Comparison of ENCODE assay signal across 10 cellular contexts in genomic region chr2:10493636-10494281, GRCh38. TPM values are rescaled to one million over a fixed set of nuclear protein-coding genes. Genes with fewer than 3 reads are reported as not detected.
DNase-seq lines count a peak whose midpoint lies in the region; ATAC-seq, FAIRE-seq and TF ChIP-seq lines count a peak whose summit lies in the region.
"Had no signal": no experiment of that assay in that cellular context is flagged by ENCODE, and none has a peak within 500 bp of the region (broad histone marks: within the 10 kb centered on the region; RNA-seq: fewer than 3 reads in every experiment).

No MANE protein-coding gene starts in this region.

- TF ChIP-seq EP300 in HepG2 (IDR thresholded peaks at IDR 0.05; ENCODE audit: low read depth in 2 of 2, low read length in 2 of 2): peak in 1 of 2 experiments; percentile 48; a peak in 1 of 4 replicates
- TF ChIP-seq EP300 in HepG2 (CRISPR knock-in tag; IDR thresholded peaks at IDR 0.05; ENCODE audit: borderline replicate concordance): no peak

- no peaks in the 10 kb centered on the region for H3K36me3 ChIP-seq in PC-3 (ENCODE audit: low read depth, low read length)
- no peaks in the 10 kb centered on the region for H3K36me3 ChIP-seq in HepG2 (replicated peaks in 1 of 2; ENCODE audit: control insufficient read depth in 1 of 2, insufficient read depth in 2 of 2, low read length in 2 of 2)
- no peaks in the 10 kb centered on the region for H3K36me3 ChIP-seq in Karpas-422 (ENCODE audit: insufficient read depth, low read length)
- H3K36me3 ChIP-seq: thoracic aorta had no signal

- POLR2A ChIA-PET in PC-3 (lab: Charles Lee; ENCODE audit: unreplicated experiment): interaction anchor here (0.5 to 1.7 kb wide), 4 partner anchors 44 to 104 kb away, joined by 5 to 10 read pairs (median 5); partner anchors contain the start of gene ODC1
- POLR2A ChIA-PET in HepG2 (lab: Yijun Ruan, JAX): interaction anchor here (1.3 kb wide), 1 partner anchor 44 kb away, joined by 4 read pairs; no protein-coding TSS in a partner anchor

- H3K9me3 ChIP-seq in PC-3 (ENCODE audit: low read length): no peaks in the 10 kb centered on the region
- H3K9me3 ChIP-seq in HepG2 (ENCODE audit: low read length): 0 out of 2 replicates have a peak, but pooled peaks cover 4% of the 10 kb centered on the region
- no peaks in the 10 kb centered on the region for H3K9me3 ChIP-seq in Karpas-422 (ENCODE audit: low read length)
- H3K9me3 ChIP-seq: thoracic aorta had no signal

- no peaks in the 10 kb centered on the region for H3K9me3 Mint-ChIP-seq in activated T-helper 17 cell treated with anti-CD3 and anti-CD28 coated beads, Interleukin-2, amount 50 U/mL, for 72 hours

- no peaks in the 10 kb centered on the region for H3K9me2 ChIP-seq in PC-3 (replicated peaks; ENCODE audit: low read length)
- no peaks in the 10 kb centered on the region for H3K9me2 ChIP-seq in Karpas-422 (replicated peaks; ENCODE audit: insufficient read depth, low read length)

- H3K36me3 Mint-ChIP-seq in activated T-helper 17 cell treated with anti-CD3 and anti-CD28 coated beads, Interleukin-2, amount 50 U/mL, for 72 hours (ENCODE audit: low read depth): no peaks in the 10 kb centered on the region

- H2AFZ ChIP-seq in PC-3 (ENCODE audit: low read length) (no peak overlapping the region), HepG2 (ENCODE audit: low read length) (no peak overlapping the region), Karpas-422 (ENCODE audit: low read length) (no peak overlapping the region)

- H3K4me2 ChIP-seq in PC-3 (ENCODE audit: low read length) (peak overlapping the region; percentile 69), HepG2 (ENCODE audit: low read depth, low read length) (peak overlapping the region; percentile 11; the same call in 1 of the 2 replicates), Karpas-422 (ENCODE audit: low read depth, low read length, poor library complexity, severe bottlenecking) (no peak overlapping the region)

- H3K4me3 ChIP-seq in PC-3 (ENCODE audit: low read length): no peak overlapping the region
- no peak overlapping the region for H3K4me3 ChIP-seq in HepG2 (replicated peaks in 1 of 3; ENCODE audit: insufficient read depth in 1 of 3, low read depth in 2 of 3, low read length in 3 of 3)
- no peak overlapping the region for H3K4me3 ChIP-seq in Karpas-422 (ENCODE audit: low read length)
- H3K4me3 ChIP-seq: SK-N-MC, thoracic aorta had no signal

- in situ Hi-C loops in HepG2 (cut with HindIII; ENCODE audit: extremely low pct_ligation_motif_present, low pct_unique_long_range_greater_than_20kb): no loop called here

- H3K27me3 ChIP-seq in PC-3 (ENCODE audit: low read length) (no peaks in the 10 kb centered on the region), HepG2 (ENCODE audit: control insufficient read depth in 1 of 2, insufficient read depth in 2 of 2, low read length in 2 of 2) (peaks cover 23 to 83% of the 10 kb centered on the region in 2 experiments; a peak in 4 of 5 replicates), Karpas-422 (ENCODE audit: low read length) (no peaks in the 10 kb centered on the region)

- no peak for TF ChIP-seq POLR2A in HepG2 (IDR thresholded peaks at IDR 0.05; ENCODE audit: insufficient read depth in 1 of 2, low read depth in 2 of 2, low read length in 2 of 2)

- no peaks in the 10 kb centered on the region for H3K79me2 ChIP-seq in PC-3 (ENCODE audit: low read length)
- no peaks in the 10 kb centered on the region for H3K79me2 ChIP-seq in HepG2 (ENCODE audit: insufficient read depth, low read length)
- H3K79me2 ChIP-seq in Karpas-422 (ENCODE audit: low read length): no peaks in the 10 kb centered on the region

- H4K20me1 ChIP-seq in PC-3 (ENCODE audit: low read length): no peaks in the 10 kb centered on the region
- H4K20me1 ChIP-seq in HepG2 (ENCODE audit: insufficient read depth, low read length): no peaks in the 10 kb centered on the region
- H4K20me1 ChIP-seq in Karpas-422 (ENCODE audit: insufficient read depth, low read depth, low read length): no peaks in the 10 kb centered on the region

- CTCF ChIA-PET in PC-3 (lab: Charles Lee): no interaction called here
- CTCF ChIA-PET in HepG2 (lab: Yijun Ruan, JAX; ENCODE audit: low intra/inter-chr PET ratio, low total read pairs): no interaction called here

- peak overlapping the region; percentile 84 for H3K27ac Mint-ChIP-seq in activated T-helper 17 cell treated with anti-CD3 and anti-CD28 coated beads, Interleukin-2, amount 50 U/mL, for 72 hours

- peak; percentile 56 for FAIRE-seq in GM18507 (lab: Jason Lieb, UNC)
- FAIRE-seq in HepG2 (lab: Jason Lieb, UNC): no peak

- no peak for TF ChIP-seq RAD21 in HepG2 (CRISPR knock-in tag; IDR thresholded peaks at IDR 0.05)

- H3K4me1 ChIP-seq in PC-3 (ENCODE audit: insufficient read depth, low read length) (peaks cover 30% of the 10 kb centered on the region), HepG2 (ENCODE audit: insufficient read depth, low read length) (peaks cover 36% of the 10 kb centered on the region), Karpas-422 (ENCODE audit: low read length) (no peaks in the 10 kb centered on the region)

- peak overlapping the region; percentile 57 for H3K4me3 Mint-ChIP-seq in activated T-helper 17 cell treated with anti-CD3 and anti-CD28 coated beads, Interleukin-2, amount 50 U/mL, for 72 hours

- BruUV-seq in PC-3 (replicated peaks; lab: Mats Ljungman, UMichigan) (TSS peak; percentile 89), HepG2 (replicated peaks; lab: Mats Ljungman, UMichigan) (no TSS peak)

- H3K27ac ChIP-seq in PC-3 (ENCODE audit: low read length) (peak overlapping the region; percentile 97), HepG2 (ENCODE audit: extremely low read length, insufficient read depth, low read length) (no peak overlapping the region), Karpas-422 (ENCODE audit: low read length) (no peak overlapping the region)
- H3K27ac ChIP-seq: SK-N-MC, thoracic aorta had no signal

- ATAC-seq in HG02852 (IDR thresholded peaks at IDR 0.05; ENCODE audit: unreplicated experiment) (peak; percentile 81), PC-3 (peak; percentile 85), HepG2 (peak; percentile 63)
- ATAC-seq in activated T-helper 17 cell treated with anti-CD3 and anti-CD28 coated beads, Interleukin-2, amount 50 U/mL, for 72 hours (replicated peaks): peak; percentile 99

- H3K4me1 Mint-ChIP-seq in activated T-helper 17 cell treated with anti-CD3 and anti-CD28 coated beads, Interleukin-2, amount 50 U/mL, for 72 hours: peaks cover 13% of the 10 kb centered on the region

- H3F3A ChIP-seq in PC-3 (ENCODE audit: low read length, unreplicated experiment): no peaks in the 10 kb centered on the region

- peak overlapping the region; percentile 87 for H3K9ac ChIP-seq in PC-3 (ENCODE audit: low read length)
- H3K9ac ChIP-seq in HepG2 (ENCODE audit: insufficient read depth, low read depth, low read length): no peak overlapping the region
- no peak overlapping the region for H3K9ac ChIP-seq in Karpas-422 (ENCODE audit: low read length)

- DNase-seq in GM18507 (ENCODE audit: extremely low spot score, insufficient read length, low read depth) (peak; percentile 65), PC-3 (peak; percentile 99), HepG2 (ENCODE audit: low spot score) (peak; percentile 68), Karpas-422 (no peak), amygdala (lab: John Stamatoyannopoulos, UW) (no peak)
- DNase-seq in stimulated activated CD8-positive, alpha-beta memory T cell treated with anti-CD3 and anti-CD28 coated beads, Interleukin-7, amount 100 ng/mL, for 48 hours (ENCODE audit: extremely low read depth in 1 of 2, low read depth in 1 of 2): peak; percentile 64 to 86

- H3K27me3 Mint-ChIP-seq in activated T-helper 17 cell treated with anti-CD3 and anti-CD28 coated beads, Interleukin-2, amount 50 U/mL, for 72 hours: peaks cover 2% of the 10 kb centered on the region

- intact Hi-C loops in PC-3 (cut with micrococcal nuclease) (loop anchor here (1.0 to 5.0 kb wide), 5 partner anchors 21 to 169 kb away; no protein-coding TSS in a partner anchor), HepG2 (cut with micrococcal nuclease; ENCODE audit: unreplicated experiment) (no loop called here)

- WGBS in HepG2 (ENCODE audit: low lambda C conversion rate): 22% methylated on average over 14 of the region's 22 CpGs

- TF ChIP-seq CTCF in PC-3 (conservative IDR thresholded peaks at IDR 0.05; ENCODE audit: low read depth, low read length): no peak
- no peak for TF ChIP-seq CTCF in HepG2 (CRISPR knock-in tag; IDR thresholded peaks at IDR 0.05)

TF ChIP-seq in HepG2, 621 proteins besides CTCF, POLR2A, EP300 and RAD21 (continues in another document):
- TF ChIP-seq ZNF12 (CRISPR knock-in tag; IDR thresholded peaks at IDR 0.05): 0 out of 2 replicates have a peak, but pooled peaks have one; percentile 31

RNA-seq across cellular contexts. Expression of gene ODC1, which starts 45.6 kb away (rescaled TPM):
- total RNA-seq in PC-3 (2014; rRNA removed): 712 and 714 TPM in 2 replicates
- 100 to 1,000 TPM in 1 of 2 donors, 10 to 100 TPM in 1; 60.3 to 180 TPM for total RNA-seq in activated T-helper 17 cell treated with anti-CD3 and anti-CD28 coated beads, Interleukin-2, amount 50 U/mL, for 72 hours
- total RNA-seq in HepG2 (2016; rRNA removed; fragmentation: Illumina TruSeq; extraction: Trizol): 371 and 422 TPM in 2 replicates
- total RNA-seq in HepG2 (2016; cell fraction: cytosol; rRNA removed; fragmentation: Illumina TruSeq; extraction: Trizol; ENCODE audit: low read depth): 747 and 845 TPM in 2 replicates
- total RNA-seq in HepG2 (2016; cell fraction: insoluble cytoplasmic fraction; rRNA removed; fragmentation: Illumina TruSeq; extraction: Trizol): 382 and 405 TPM in 2 replicates
- total RNA-seq in HepG2 (2016; cell fraction: membrane; rRNA removed; fragmentation: Illumina TruSeq; extraction: Trizol): 1,179 and 1,380 TPM in 2 replicates
- total RNA-seq in HepG2 (2016; cell fraction: nucleus; rRNA removed; fragmentation: Illumina TruSeq; extraction: Trizol): 154 and 170 TPM in 2 replicates
- 105 and 142 TPM in 2 replicates for polyA plus RNA-seq in HepG2 (2011; rRNA removed)
- polyA plus RNA-seq in HepG2 (2011; cell fraction: cytosol; rRNA removed): 93.6 and 131 TPM in 2 replicates
- 44.5 and 56.5 TPM in 2 replicates for polyA plus RNA-seq in HepG2 (2011; cell fraction: nucleus; rRNA removed)
- 108 and 109 TPM in 2 replicates for polyA plus RNA-seq in HepG2 (2012)
- 923 and 940 TPM in 2 replicates for polyA plus RNA-seq in HepG2 (2016; cell fraction: cytosol; fragmentation: Illumina TruSeq; extraction: Trizol; ENCODE audit: low read depth)
- polyA plus RNA-seq in HepG2 (2016; cell fraction: insoluble cytoplasmic fraction; fragmentation: Illumina TruSeq; extraction: Trizol; ENCODE audit: low read depth): 367 and 392 TPM in 2 replicates
- polyA plus RNA-seq in HepG2 (2016; cell fraction: membrane; fragmentation: Illumina TruSeq; extraction: Trizol; ENCODE audit: low read depth): 1,008 and 1,080 TPM in 2 replicates
- 235 and 237 TPM in 2 replicates for polyA plus RNA-seq in HepG2 (2016; cell fraction: nucleus; fragmentation: Illumina TruSeq; extraction: Trizol; ENCODE audit: insufficient read depth, low read depth)
- 64.0 and 223 TPM in 2 replicates for polyA minus RNA-seq in HepG2 (2011; rRNA and poly(A)+ RNA removed; ENCODE audit: low replicate concordance)
- 53.3 and 58.5 TPM in 2 replicates for polyA minus RNA-seq in HepG2 (2011; cell fraction: cytosol; rRNA and poly(A)+ RNA removed)
- polyA minus RNA-seq in HepG2 (2011; cell fraction: nucleus; rRNA and poly(A)+ RNA removed): 32.7 and 35.2 TPM in 2 replicates
- 247 and 289 TPM in 2 replicates for total RNA-seq in Karpas-422 (2014; rRNA removed; shearing (Covaris generic); ENCODE audit: low replicate concordance)

Comparison
In these comparisons a context has a peak if more than half of its experiments do, and no peak if none do; other contexts are left out.
1. DNase-seq: peak in GM18507 (single experiment), PC-3 (single experiment), HepG2 (single experiment) and stimulated activated CD8-positive, alpha-beta memory T cell treated with anti-CD3 and anti-CD28 coated beads, Interleukin-7, amount 100 ng/mL, for 48 hours (2 of 2); none in Karpas-422 (single experiment) and amygdala (0 of 56).
2. Peak in every context shown above with its lines, with median percentiles within 50 percentile points of each other: ATAC-seq.